Comparison of ENCODE assay signal across 1 cellular context in the genomic region with DNA sequence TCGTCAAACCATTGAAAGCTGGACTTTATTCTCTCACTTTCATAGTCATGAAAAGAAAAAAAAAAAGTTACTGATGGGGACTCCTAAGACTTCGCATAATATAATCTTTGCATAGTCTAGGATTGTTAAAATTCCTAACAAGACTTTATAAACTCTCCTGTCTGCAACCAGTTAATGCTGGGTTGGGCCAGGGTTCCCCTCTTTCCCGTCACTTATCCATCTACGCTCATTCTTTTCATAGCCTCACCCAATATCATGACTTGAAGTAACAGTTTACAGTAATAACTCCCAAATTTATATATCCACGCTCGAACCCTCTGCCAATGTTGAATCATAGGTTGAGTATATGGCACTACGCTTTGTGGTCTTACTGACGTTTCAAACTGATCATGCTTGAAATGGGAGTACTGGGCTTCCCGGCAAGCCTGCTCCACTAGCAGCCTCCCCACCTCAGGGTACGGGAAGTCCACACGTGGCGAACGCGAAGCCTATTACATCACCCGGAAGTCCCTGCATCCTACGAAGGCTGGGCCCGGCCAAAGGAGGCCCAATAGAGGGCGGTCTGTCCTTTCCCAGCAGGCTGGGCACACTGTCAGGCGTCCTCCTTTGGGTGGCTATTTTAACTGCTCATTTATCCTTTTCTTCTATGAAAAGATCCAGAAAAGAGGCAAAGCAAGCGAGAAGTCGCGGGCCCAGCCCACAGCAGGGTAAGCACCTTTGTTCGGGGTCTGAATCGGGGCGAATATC.
TF ChIP-seq lines count a peak whose summit lies in the region.

No MANE protein-coding gene starts in this region.

TF ChIP-seq in HepG2, 621 proteins besides CTCF, POLR2A, EP300 and RAD21 (continued from another document and continues in another):
- TF ChIP-seq ZNF7 (CRISPR knock-in tag; IDR thresholded peaks at IDR 0.05) (no peak), ZNF878 (CRISPR knock-in tag; IDR thresholded peaks at IDR 0.05) (no peak), TRIM24 (CRISPR knock-in tag; IDR thresholded peaks at IDR 0.05) (no peak), ZNF12 (CRISPR knock-in tag; IDR thresholded peaks at IDR 0.05) (peak; percentile 60; the same call in 1 of the 2 replicates), U2AF2 (IDR thresholded peaks at IDR 0.05; ENCODE audit: low read depth, low read length) (no peak), CBFB (CRISPR knock-in tag; IDR thresholded peaks at IDR 0.05) (0 out of 2 replicates have a peak, but pooled peaks have one; percentile 16), FOXA1 (IDR thresholded peaks at IDR 0.05) (no peak), FOXA1 (CRISPR knock-in tag; IDR thresholded peaks at IDR 0.05) (0 out of 2 replicates have a peak, but pooled peaks have one; percentile 47), NFKB2 (CRISPR knock-in tag; IDR thresholded peaks at IDR 0.05; ENCODE audit: borderline replicate concordance) (peak; percentile 73; the same call in 1 of the 2 replicates), BORCS8-MEF2B (CRISPR knock-in tag; IDR thresholded peaks at IDR 0.05) (peak; percentile 45; the same call in 1 of the 2 replicates), MTA3 (CRISPR knock-in tag; IDR thresholded peaks at IDR 0.05) (no peak), NONO (IDR thresholded peaks at IDR 0.05) (no peak), NONO (CRISPR knock-in tag; conservative IDR thresholded peaks at IDR 0.05) (peak; percentile 66), GABPB1 (CRISPR knock-in tag; IDR thresholded peaks at IDR 0.05) (peak; percentile 83; the same call in 1 of the 2 replicates), ZNF275 (CRISPR knock-in tag; IDR thresholded peaks at IDR 0.05; ENCODE audit: borderline replicate concordance) (peak; percentile 80; the same call in 1 of the 2 replicates), ZNF891 (CRISPR knock-in tag; IDR thresholded peaks at IDR 0.05) (no peak), RARA (CRISPR knock-in tag; IDR thresholded peaks at IDR 0.05) (peak; percentile 53; the same call in 1 of the 2 replicates), KLF13 (CRISPR knock-in tag; IDR thresholded peaks at IDR 0.05) (no peak), HMGA1 (CRISPR knock-in tag; conservative IDR thresholded peaks at IDR 0.05) (no peak), RBM22 (optimal IDR thresholded peaks at IDR 0.05; ENCODE audit: low read length) (no peak), FOXK1 (CRISPR knock-in tag; IDR thresholded peaks at IDR 0.05; ENCODE audit: borderline replicate concordance, low read depth) (peak; percentile 48; the same call in 1 of the 2 replicates), ZNF841 (CRISPR knock-in tag; IDR thresholded peaks at IDR 0.05; ENCODE audit: borderline replicate concordance) (no peak), SYNCRIP (IDR thresholded peaks at IDR 0.05; ENCODE audit: insufficient read depth, low read depth, low read length) (no peak), ZFP36L1 (CRISPR knock-in tag; IDR thresholded peaks at IDR 0.05) (peak; percentile 91; the same call in 1 of the 2 replicates), MXD1 (CRISPR knock-in tag; IDR thresholded peaks at IDR 0.05) (0 out of 2 replicates have a peak, but pooled peaks have one; percentile 54), NFKBIZ (CRISPR knock-in tag; IDR thresholded peaks at IDR 0.05) (peak; percentile 96; the same call in 1 of the 2 replicates), KLF6 (CRISPR knock-in tag; IDR thresholded peaks at IDR 0.05) (peak; percentile 93), RFXAP (CRISPR knock-in tag; IDR thresholded peaks at IDR 0.05; ENCODE audit: borderline replicate concordance) (peak; percentile 81; the same call in 1 of the 2 replicates), ZNF605 (CRISPR knock-in tag; IDR thresholded peaks at IDR 0.05) (peak; percentile 76; the same call in 1 of the 2 replicates), ZNF563 (CRISPR knock-in tag; IDR thresholded peaks at IDR 0.05) (no peak), TBP (CRISPR knock-in tag; IDR thresholded peaks at IDR 0.05) (no peak), FOXP1 (IDR thresholded peaks at IDR 0.05) (no peak), FOXP1 (CRISPR knock-in tag; IDR thresholded peaks at IDR 0.05) (no peak; the same call in 1 of the 2 replicates), LBX2 (CRISPR knock-in tag; IDR thresholded peaks at IDR 0.05; ENCODE audit: borderline replicate concordance) (no peak), ZNF879 (CRISPR knock-in tag; IDR thresholded peaks at IDR 0.05) (peak; percentile 57; the same call in 1 of the 2 replicates), ZFP41 (CRISPR knock-in tag; IDR thresholded peaks at IDR 0.05; ENCODE audit: borderline replicate concordance) (no peak), CENPX (CRISPR knock-in tag; IDR thresholded peaks at IDR 0.05) (no peak), ZNF143 (CRISPR knock-in tag; IDR thresholded peaks at IDR 0.05) (no peak), GZF1 (CRISPR knock-in tag; IDR thresholded peaks at IDR 0.05) (no peak), YEATS2 (CRISPR knock-in tag; IDR thresholded peaks at IDR 0.05; ENCODE audit: borderline replicate concordance) (peak; percentile 66; the same call in 1 of the 2 replicates), ZSCAN25 (CRISPR knock-in tag; IDR thresholded peaks at IDR 0.05) (0 out of 2 replicates have a peak, but pooled peaks have one; percentile 18), NRL (CRISPR knock-in tag; IDR thresholded peaks at IDR 0.05; ENCODE audit: borderline replicate concordance) (peak; percentile 31; the same call in 1 of the 2 replicates)
- TF ChIP-seq, protein P1, sequence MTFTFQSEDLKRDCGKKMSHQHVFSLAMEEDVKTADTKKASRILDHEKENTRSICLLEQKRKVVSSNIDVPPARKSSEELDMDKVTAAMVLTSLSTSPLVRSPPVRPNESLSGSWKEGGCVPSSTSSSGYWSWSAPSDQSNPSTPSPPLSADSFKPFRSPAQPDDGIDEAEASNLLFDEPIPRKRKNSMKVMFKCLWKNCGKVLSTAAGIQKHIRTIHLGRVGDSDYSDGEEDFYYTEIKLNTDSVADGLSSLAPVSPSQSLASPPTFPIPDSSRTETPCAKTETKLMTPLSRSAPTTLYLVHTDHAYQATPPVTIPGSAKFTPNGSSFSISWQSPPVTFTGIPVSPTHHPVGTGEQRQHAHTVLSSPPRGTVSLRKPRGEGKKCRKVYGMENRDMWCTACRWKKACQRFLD (CRISPR knock-in tag; IDR thresholded peaks at IDR 0.05; ENCODE audit: borderline replicate concordance), result peak; percentile 56; the same call in 1 of the 2 replicates
- TF ChIP-seq, protein P2, sequence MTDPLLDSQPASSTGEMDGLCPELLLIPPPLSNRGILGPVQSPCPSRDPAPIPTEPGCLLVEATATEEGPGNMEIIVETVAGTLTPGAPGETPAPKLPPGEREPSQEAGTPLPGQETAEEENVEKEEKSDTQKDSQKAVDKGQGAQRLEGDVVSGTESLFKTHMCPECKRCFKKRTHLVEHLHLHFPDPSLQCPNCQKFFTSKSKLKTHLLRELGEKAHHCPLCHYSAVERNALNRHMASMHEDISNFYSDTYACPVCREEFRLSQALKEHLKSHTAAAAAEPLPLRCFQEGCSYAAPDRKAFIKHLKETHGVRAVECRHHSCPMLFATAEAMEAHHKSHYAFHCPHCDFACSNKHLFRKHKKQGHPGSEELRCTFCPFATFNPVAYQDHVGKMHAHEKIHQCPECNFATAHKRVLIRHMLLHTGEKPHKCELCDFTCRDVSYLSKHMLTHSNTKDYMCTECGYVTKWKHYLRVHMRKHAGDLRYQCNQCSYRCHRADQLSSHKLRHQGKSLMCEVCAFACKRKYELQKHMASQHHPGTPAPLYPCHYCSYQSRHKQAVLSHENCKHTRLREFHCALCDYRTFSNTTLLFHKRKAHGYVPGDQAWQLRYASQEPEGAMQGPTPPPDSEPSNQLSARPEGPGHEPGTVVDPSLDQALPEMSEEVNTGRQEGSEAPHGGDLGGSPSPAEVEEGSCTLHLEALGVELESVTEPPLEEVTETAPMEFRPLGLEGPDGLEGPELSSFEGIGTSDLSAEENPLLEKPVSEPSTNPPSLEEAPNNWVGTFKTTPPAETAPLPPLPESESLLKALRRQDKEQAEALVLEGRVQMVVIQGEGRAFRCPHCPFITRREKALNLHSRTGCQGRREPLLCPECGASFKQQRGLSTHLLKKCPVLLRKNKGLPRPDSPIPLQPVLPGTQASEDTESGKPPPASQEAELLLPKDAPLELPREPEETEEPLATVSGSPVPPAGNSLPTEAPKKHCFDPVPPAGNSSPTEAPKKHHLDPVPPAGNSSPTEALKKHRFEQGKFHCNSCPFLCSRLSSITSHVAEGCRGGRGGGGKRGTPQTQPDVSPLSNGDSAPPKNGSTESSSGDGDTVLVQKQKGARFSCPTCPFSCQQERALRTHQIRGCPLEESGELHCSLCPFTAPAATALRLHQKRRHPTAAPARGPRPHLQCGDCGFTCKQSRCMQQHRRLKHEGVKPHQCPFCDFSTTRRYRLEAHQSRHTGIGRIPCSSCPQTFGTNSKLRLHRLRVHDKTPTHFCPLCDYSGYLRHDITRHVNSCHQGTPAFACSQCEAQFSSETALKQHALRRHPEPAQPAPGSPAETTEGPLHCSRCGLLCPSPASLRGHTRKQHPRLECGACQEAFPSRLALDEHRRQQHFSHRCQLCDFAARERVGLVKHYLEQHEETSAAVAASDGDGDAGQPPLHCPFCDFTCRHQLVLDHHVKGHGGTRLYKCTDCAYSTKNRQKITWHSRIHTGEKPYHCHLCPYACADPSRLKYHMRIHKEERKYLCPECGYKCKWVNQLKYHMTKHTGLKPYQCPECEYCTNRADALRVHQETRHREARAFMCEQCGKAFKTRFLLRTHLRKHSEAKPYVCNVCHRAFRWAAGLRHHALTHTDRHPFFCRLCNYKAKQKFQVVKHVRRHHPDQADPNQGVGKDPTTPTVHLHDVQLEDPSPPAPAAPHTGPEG (CRISPR knock-in tag; IDR thresholded peaks at IDR 0.05), result 0 out of 2 replicates have a peak, but pooled peaks have one; percentile 38
- TF ChIP-seq, protein P3, sequence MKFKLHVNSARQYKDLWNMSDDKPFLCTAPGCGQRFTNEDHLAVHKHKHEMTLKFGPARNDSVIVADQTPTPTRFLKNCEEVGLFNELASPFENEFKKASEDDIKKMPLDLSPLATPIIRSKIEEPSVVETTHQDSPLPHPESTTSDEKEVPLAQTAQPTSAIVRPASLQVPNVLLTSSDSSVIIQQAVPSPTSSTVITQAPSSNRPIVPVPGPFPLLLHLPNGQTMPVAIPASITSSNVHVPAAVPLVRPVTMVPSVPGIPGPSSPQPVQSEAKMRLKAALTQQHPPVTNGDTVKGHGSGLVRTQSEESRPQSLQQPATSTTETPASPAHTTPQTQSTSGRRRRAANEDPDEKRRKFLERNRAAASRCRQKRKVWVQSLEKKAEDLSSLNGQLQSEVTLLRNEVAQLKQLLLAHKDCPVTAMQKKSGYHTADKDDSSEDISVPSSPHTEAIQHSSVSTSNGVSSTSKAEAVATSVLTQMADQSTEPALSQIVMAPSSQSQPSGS (CRISPR knock-in tag; IDR thresholded peaks at IDR 0.05), result peak; percentile 97
- TF ChIP-seq, protein P4, sequence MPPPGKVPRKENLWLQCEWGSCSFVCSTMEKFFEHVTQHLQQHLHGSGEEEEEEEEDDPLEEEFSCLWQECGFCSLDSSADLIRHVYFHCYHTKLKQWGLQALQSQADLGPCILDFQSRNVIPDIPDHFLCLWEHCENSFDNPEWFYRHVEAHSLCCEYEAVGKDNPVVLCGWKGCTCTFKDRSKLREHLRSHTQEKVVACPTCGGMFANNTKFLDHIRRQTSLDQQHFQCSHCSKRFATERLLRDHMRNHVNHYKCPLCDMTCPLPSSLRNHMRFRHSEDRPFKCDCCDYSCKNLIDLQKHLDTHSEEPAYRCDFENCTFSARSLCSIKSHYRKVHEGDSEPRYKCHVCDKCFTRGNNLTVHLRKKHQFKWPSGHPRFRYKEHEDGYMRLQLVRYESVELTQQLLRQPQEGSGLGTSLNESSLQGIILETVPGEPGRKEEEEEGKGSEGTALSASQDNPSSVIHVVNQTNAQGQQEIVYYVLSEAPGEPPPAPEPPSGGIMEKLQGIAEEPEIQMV (CRISPR knock-in tag; IDR thresholded peaks at IDR 0.05; ENCODE audit: low read depth), result peak; percentile 9; the same call in 1 of the 2 replicates
- TF ChIP-seq, protein P5, sequence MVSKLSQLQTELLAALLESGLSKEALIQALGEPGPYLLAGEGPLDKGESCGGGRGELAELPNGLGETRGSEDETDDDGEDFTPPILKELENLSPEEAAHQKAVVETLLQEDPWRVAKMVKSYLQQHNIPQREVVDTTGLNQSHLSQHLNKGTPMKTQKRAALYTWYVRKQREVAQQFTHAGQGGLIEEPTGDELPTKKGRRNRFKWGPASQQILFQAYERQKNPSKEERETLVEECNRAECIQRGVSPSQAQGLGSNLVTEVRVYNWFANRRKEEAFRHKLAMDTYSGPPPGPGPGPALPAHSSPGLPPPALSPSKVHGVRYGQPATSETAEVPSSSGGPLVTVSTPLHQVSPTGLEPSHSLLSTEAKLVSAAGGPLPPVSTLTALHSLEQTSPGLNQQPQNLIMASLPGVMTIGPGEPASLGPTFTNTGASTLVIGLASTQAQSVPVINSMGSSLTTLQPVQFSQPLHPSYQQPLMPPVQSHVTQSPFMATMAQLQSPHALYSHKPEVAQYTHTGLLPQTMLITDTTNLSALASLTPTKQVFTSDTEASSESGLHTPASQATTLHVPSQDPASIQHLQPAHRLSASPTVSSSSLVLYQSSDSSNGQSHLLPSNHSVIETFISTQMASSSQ (IDR thresholded peaks at IDR 0.05; ENCODE audit: low read depth), result no peak
- TF ChIP-seq, protein P5 (CRISPR knock-in tag; IDR thresholded peaks at IDR 0.05; ENCODE audit: borderline replicate concordance), result peak; percentile 4; the same call in 1 of the 2 replicates
